ENCODE assay signal across 8 cellular contexts in genomic region chr1:86155807-86156561, GRCh38. TPM values are rescaled to one million over a fixed set of nuclear protein-coding genes. Genes with fewer than 3 reads are reported as not detected.
DNase-seq lines count a peak whose midpoint lies in the region; ATAC-seq and TF ChIP-seq lines count a peak whose summit lies in the region.

No MANE protein-coding gene starts in this region.

- H3K27me3 ChIP-seq in fibroblast of lung (ENCODE audit: control insufficient read depth, insufficient read depth, low read length) (no peaks in the 10 kb centered on the region), neural cell (ENCODE audit: insufficient read depth, low read depth, low read length) (peaks cover 41% of the 10 kb centered on the region)

- no peak for TF ChIP-seq EP300 in neural cell (conservative IDR thresholded peaks at IDR 0.05; ENCODE audit: poor library complexity, severe bottlenecking)

- peak overlapping the region; percentile 66 for H2AFZ ChIP-seq in fibroblast of lung (ENCODE audit: low read length)
- H2AFZ ChIP-seq in neural cell (ENCODE audit: low read depth, low read length) = no peak overlapping the region

- H3K4me1 ChIP-seq in ES-I3 (ENCODE audit: insufficient read depth, low read length) = peaks cover 3% of the 10 kb centered on the region; the same call in 1 of the 2 replicates
- peaks cover 3% of the 10 kb centered on the region for H3K4me1 ChIP-seq in fibroblast of lung (ENCODE audit: control insufficient read depth, extremely low read depth, insufficient read depth, low read length)

- H3K9ac ChIP-seq in ES-I3 (ENCODE audit: low read depth, low read length) = peak overlapping the region; percentile 44; the same call in 1 of the 2 replicates
- H3K9ac ChIP-seq in fibroblast of lung (ENCODE audit: insufficient read depth, low read length) = no peak overlapping the region
- H3K9ac ChIP-seq in neural cell (ENCODE audit: low read length) = no peak overlapping the region

- no peaks in the 10 kb centered on the region for H3K9me3 Mint-ChIP-seq in activated CD4-positive, alpha-beta memory T cell treated with anti-CD3 and anti-CD28 coated beads, Interleukin-2, amount 10 ng/mL, durations not matched to agents 7 days and 5 days

- peaks cover 6% of the 10 kb centered on the region for H3K36me3 Mint-ChIP-seq in activated CD4-positive, alpha-beta memory T cell treated with anti-CD3 and anti-CD28 coated beads, Interleukin-2, amount 10 ng/mL, durations not matched to agents 7 days and 5 days (ENCODE audit: low read depth)

- H3K9me2 ChIP-seq in neural cell (ENCODE audit: insufficient read depth, low read length) = no peaks in the 10 kb centered on the region

- TF ChIP-seq CTCF in fibroblast of lung (conservative IDR thresholded peaks at IDR 0.05 in 1 of 2, IDR thresholded peaks at IDR 0.05 in 1 of 2; ENCODE audit: low read depth in 1 of 2, low read length in 2 of 2) (no peak), neural cell (IDR thresholded peaks at IDR 0.05; ENCODE audit: poor library complexity, severe bottlenecking) (no peak)

- H3K4me2 ChIP-seq in fibroblast of lung (ENCODE audit: extremely low read depth, insufficient read depth, low read length) = peak overlapping the region; percentile 84
- H3K4me2 ChIP-seq in neural cell (ENCODE audit: low read length) = peak overlapping the region; percentile 26

- H4K20me1 ChIP-seq in fibroblast of lung (ENCODE audit: control insufficient read depth, extremely low read depth, insufficient read depth, low read length) (no peaks in the 10 kb centered on the region), neural cell (ENCODE audit: insufficient read depth) (no peaks in the 10 kb centered on the region)

- TF ChIP-seq RAD21 in neural cell (conservative IDR thresholded peaks at IDR 0.05) = no peak

- H3K9me3 ChIP-seq in ES-I3 (ENCODE audit: control insufficient read depth, insufficient read depth, low read length) = no peaks in the 10 kb centered on the region; the same call in 1 of the 2 replicates
- no peaks in the 10 kb centered on the region for H3K9me3 ChIP-seq in fibroblast of lung (ENCODE audit: control insufficient read depth, insufficient read depth, low read depth, low read length)
- H3K9me3 ChIP-seq in neural cell (ENCODE audit: low read length) = no peaks in the 10 kb centered on the region

- DNase-seq in NCI-H524 treated with DMSO at 0.1 percent for 48 hours (lab: John Stamatoyannopoulos, UW) = peak; percentile 3
- DNase-seq in fibroblast of lung (ENCODE audit: low read depth in 2 of 2) = peak; percentile 53 to 75
- DNase-seq in NCI-H1092 (lab: John Stamatoyannopoulos, UW) = no peak
- DNase-seq in activated CD4-positive, alpha-beta memory T cell treated with anti-CD3 and anti-CD28 coated beads, Interleukin-2, amount 10 ng/mL, durations not matched to agents 7 days and 5 days = no peak

- H3K36me3 ChIP-seq in ES-I3 (ENCODE audit: insufficient read depth, low read length) (no peaks in the 10 kb centered on the region), fibroblast of lung (ENCODE audit: control insufficient read depth, insufficient read depth, low read length) (no peaks in the 10 kb centered on the region), neural cell (ENCODE audit: insufficient read depth, low read length) (no peaks in the 10 kb centered on the region)

- CTCF ChIA-PET in activated CD4-positive, alpha-beta memory T cell treated with anti-CD3 and anti-CD28 coated beads, Interleukin-2, amount 10 ng/mL, durations not matched to agents 7 days and 5 days (lab: Charles Lee) = no interaction called here

- H3K79me2 ChIP-seq in fibroblast of lung (ENCODE audit: control insufficient read depth, insufficient read depth, low read length) = no peaks in the 10 kb centered on the region
- no peaks in the 10 kb centered on the region for H3K79me2 ChIP-seq in neural cell (replicated peaks; ENCODE audit: insufficient read depth, low read length)

- no peak overlapping the region for H3K4me3 Mint-ChIP-seq in activated CD4-positive, alpha-beta memory T cell treated with anti-CD3 and anti-CD28 coated beads, Interleukin-2, amount 10 ng/mL, durations not matched to agents 7 days and 5 days

- H3K4me3 ChIP-seq in fibroblast of lung (replicated peaks in 1 of 4; ENCODE audit: control extremely low read depth in 1 of 4, insufficient read depth in 1 of 4, low read depth in 3 of 4, low read length in 4 of 4) (peak overlapping the region; percentile 3 to 61 (median 40)), neural cell (ENCODE audit: low read length) (peak overlapping the region; percentile 61)

- ATAC-seq in GM19395 (IDR thresholded peaks at IDR 0.05; ENCODE audit: unreplicated experiment) = no peak
- no peak for ATAC-seq in GM21381 (IDR thresholded peaks at IDR 0.05; ENCODE audit: unreplicated experiment)

- no peaks in the 10 kb centered on the region for H3F3A ChIP-seq in neural cell (ENCODE audit: insufficient read depth, low read length, poor library complexity, severe bottlenecking)

- no peak overlapping the region for H3K27ac Mint-ChIP-seq in activated CD4-positive, alpha-beta memory T cell treated with anti-CD3 and anti-CD28 coated beads, Interleukin-2, amount 10 ng/mL, durations not matched to agents 7 days and 5 days

- H3K27me3 Mint-ChIP-seq in activated CD4-positive, alpha-beta memory T cell treated with anti-CD3 and anti-CD28 coated beads, Interleukin-2, amount 10 ng/mL, durations not matched to agents 7 days and 5 days = peaks cover 35% of the 10 kb centered on the region

- H3K4me1 Mint-ChIP-seq in activated CD4-positive, alpha-beta memory T cell treated with anti-CD3 and anti-CD28 coated beads, Interleukin-2, amount 10 ng/mL, durations not matched to agents 7 days and 5 days = peaks cover 6% of the 10 kb centered on the region

- H3K27ac ChIP-seq in fibroblast of lung (ENCODE audit: insufficient read depth, low read length) = peak overlapping the region; percentile 31
- H3K27ac ChIP-seq in neural cell (ENCODE audit: low read length) = no peak overlapping the region

- POLR2A ChIA-PET in activated CD4-positive, alpha-beta memory T cell treated with anti-CD3 and anti-CD28 coated beads, Interleukin-2, amount 10 ng/mL, durations not matched to agents 7 days and 5 days (lab: Charles Lee) = no interaction called here

TF ChIP-seq in neural cell, 6 proteins besides CTCF, POLR2A, EP300 and RAD21:
- TF ChIP-seq, protein P1, sequence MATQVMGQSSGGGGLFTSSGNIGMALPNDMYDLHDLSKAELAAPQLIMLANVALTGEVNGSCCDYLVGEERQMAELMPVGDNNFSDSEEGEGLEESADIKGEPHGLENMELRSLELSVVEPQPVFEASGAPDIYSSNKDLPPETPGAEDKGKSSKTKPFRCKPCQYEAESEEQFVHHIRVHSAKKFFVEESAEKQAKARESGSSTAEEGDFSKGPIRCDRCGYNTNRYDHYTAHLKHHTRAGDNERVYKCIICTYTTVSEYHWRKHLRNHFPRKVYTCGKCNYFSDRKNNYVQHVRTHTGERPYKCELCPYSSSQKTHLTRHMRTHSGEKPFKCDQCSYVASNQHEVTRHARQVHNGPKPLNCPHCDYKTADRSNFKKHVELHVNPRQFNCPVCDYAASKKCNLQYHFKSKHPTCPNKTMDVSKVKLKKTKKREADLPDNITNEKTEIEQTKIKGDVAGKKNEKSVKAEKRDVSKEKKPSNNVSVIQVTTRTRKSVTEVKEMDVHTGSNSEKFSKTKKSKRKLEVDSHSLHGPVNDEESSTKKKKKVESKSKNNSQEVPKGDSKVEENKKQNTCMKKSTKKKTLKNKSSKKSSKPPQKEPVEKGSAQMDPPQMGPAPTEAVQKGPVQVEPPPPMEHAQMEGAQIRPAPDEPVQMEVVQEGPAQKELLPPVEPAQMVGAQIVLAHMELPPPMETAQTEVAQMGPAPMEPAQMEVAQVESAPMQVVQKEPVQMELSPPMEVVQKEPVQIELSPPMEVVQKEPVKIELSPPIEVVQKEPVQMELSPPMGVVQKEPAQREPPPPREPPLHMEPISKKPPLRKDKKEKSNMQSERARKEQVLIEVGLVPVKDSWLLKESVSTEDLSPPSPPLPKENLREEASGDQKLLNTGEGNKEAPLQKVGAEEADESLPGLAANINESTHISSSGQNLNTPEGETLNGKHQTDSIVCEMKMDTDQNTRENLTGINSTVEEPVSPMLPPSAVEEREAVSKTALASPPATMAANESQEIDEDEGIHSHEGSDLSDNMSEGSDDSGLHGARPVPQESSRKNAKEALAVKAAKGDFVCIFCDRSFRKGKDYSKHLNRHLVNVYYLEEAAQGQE (IDR thresholded peaks at IDR 0.05; ENCODE audit: borderline replicate concordance) = no peak
- TF ChIP-seq MXI1 (conservative IDR thresholded peaks at IDR 0.05; ENCODE audit: poor library complexity, severe bottlenecking) (no peak), TAF1 (IDR thresholded peaks at IDR 0.05; ENCODE audit: low read depth) (no peak)

RNA-seq across cellular contexts. Expression of gene COL24A1, which starts 0.6 kb away (rescaled TPM):
- total RNA-seq in fibroblast of lung = 2.8 and 3.3 TPM in 2 replicates
- 0.31 and 0.97 TPM in 2 replicates for polyA plus RNA-seq in fibroblast of lung
- polyA plus RNA-seq in fibroblast of lung (2012) = 0.35 and 0.62 TPM in 2 replicates
- 0.27 TPM in 1 of 2 replicates, not detected in the other for polyA minus RNA-seq in fibroblast of lung (ENCODE audit: low replicate concordance)
- polyA plus RNA-seq in neural cell = 0.19 and 1.1 TPM in 2 replicates
- polyA minus RNA-seq in neural cell = 0.35 and 0.73 TPM in 2 replicates
- total RNA-seq in activated CD4-positive, alpha-beta memory T cell treated with anti-CD3 and anti-CD28 coated beads, Interleukin-2, amount 10 ng/mL, durations not matched to agents 7 days and 5 days = not detected

Comparison
In these comparisons a context has a peak if more than half of its experiments do, and no peak if none do; other contexts are left out.
1. DNase-seq: peak in NCI-H524 treated with DMSO at 0.1 percent for 48 hours (single experiment) and fibroblast of lung (2 of 2); none in NCI-H1092 (single experiment) and activated CD4-positive, alpha-beta memory T cell treated with anti-CD3 and anti-CD28 coated beads, Interleukin-2, amount 10 ng/mL, durations not matched to agents 7 days and 5 days (single experiment).